In genomic region chr4:156635046-156635445, GRCh38 we compare ENCODE assay signal across 28 cellular contexts.
"Had no signal": no experiment of that assay in that cellular context is flagged by ENCODE, and none has a peak within 500 bp of the region (broad histone marks: within the 10 kb centered on the region; RNA-seq: fewer than 3 reads in every experiment).

No MANE protein-coding gene starts in this region.

- H3K36me3 Mint-ChIP-seq: natural killer cell, neural progenitor cell, type B pancreatic cell had no signal

- H3K4me3 ChIP-seq: colonic mucosa, gastroesophageal sphincter, hepatocyte, neural progenitor cell, right atrium auricular region, spleen, thoracic aorta, uterus had no signal

- ATAC-seq: gastroesophageal sphincter; left cardiac atrium; left ventricle myocardium superior; natural killer cell; stimulated activated naive CD8-positive, alpha-beta T cell treated with anti-CD3 and anti-CD28 coated beads, Interleukin-15, Interleukin-2, amounts not matched to agents 100 U/mL and 50 U/mL, for 24 hours; T-helper 17 cell had no signal

- H3K27ac Mint-ChIP-seq: activated CD4-positive, alpha-beta memory T cell treated with anti-CD3 and anti-CD28 coated beads, Interleukin-2, amount 10 ng/mL, durations not matched to agents 7 days and 5 days; activated CD4-positive, alpha-beta T cell treated with anti-CD3 and anti-CD28 coated beads, Interleukin-2, amount 10 ng/mL, durations not matched to agents 24 days and 14 days; activated T-cell treated with anti-CD3 and anti-CD28 coated beads, Interleukin-2, amount 50 U/mL, for 24 hours; natural killer cell; T-helper 17 cell; type B pancreatic cell had no signal

- H3K4me1 ChIP-seq: colonic mucosa, spleen, uterus had no signal

- H3K4me3 Mint-ChIP-seq: activated CD4-positive, alpha-beta memory T cell treated with anti-CD3 and anti-CD28 coated beads, Interleukin-2, amount 10 ng/mL, durations not matched to agents 7 days and 5 days; activated CD4-positive, alpha-beta T cell treated with anti-CD3 and anti-CD28 coated beads, Interleukin-2, amount 10 ng/mL, durations not matched to agents 24 days and 14 days; activated T-cell treated with anti-CD3 and anti-CD28 coated beads, Interleukin-2, amount 50 U/mL, for 24 hours; natural killer cell; neural progenitor cell; T-helper 17 cell; type B pancreatic cell had no signal

- H3K9me3 Mint-ChIP-seq: activated CD4-positive, alpha-beta T cell treated with anti-CD3 and anti-CD28 coated beads, Interleukin-2, amount 10 ng/mL, durations not matched to agents 24 days and 14 days had no signal

- H3K4me1 Mint-ChIP-seq: activated CD4-positive, alpha-beta memory T cell treated with anti-CD3 and anti-CD28 coated beads, Interleukin-2, amount 10 ng/mL, durations not matched to agents 7 days and 5 days; activated CD4-positive, alpha-beta T cell treated with anti-CD3 and anti-CD28 coated beads, Interleukin-2, amount 10 ng/mL, durations not matched to agents 24 days and 14 days; natural killer cell; T-helper 17 cell had no signal

- H3K9me3 ChIP-seq: colonic mucosa, gastroesophageal sphincter, right atrium auricular region, spleen, thoracic aorta, uterus had no signal

- FAIRE-seq: keratinocyte had no signal

- H3K36me3 ChIP-seq: colonic mucosa, gastroesophageal sphincter, neural progenitor cell, right atrium auricular region, spleen, thoracic aorta, uterus had no signal

- H3K27ac ChIP-seq: colonic mucosa, gastroesophageal sphincter, hepatocyte, neural progenitor cell, right atrium auricular region, spleen, thoracic aorta had no signal

- DNase-seq: activated CD4-positive, alpha-beta memory T cell treated with anti-CD3 and anti-CD28 coated beads, Interleukin-2, amount 10 ng/mL, durations not matched to agents 7 days and 5 days; activated CD4-positive, alpha-beta T cell treated with anti-CD3 and anti-CD28 coated beads, Interleukin-2, amount 10 ng/mL, durations not matched to agents 24 days and 14 days; activated CD4-positive, CD25-positive, alpha-beta regulatory T cell treated with anti-CD3 and anti-CD28 coated beads, Interleukin-2, amount 50 U/mL, for 72 hours; activated CD8-positive, alpha-beta memory T cell treated with anti-CD3 and anti-CD28 coated beads, Interleukin-2, amount 50 U/mL, for 48 hours; activated gamma-delta T cell treated with Interleukin-2 at 50 U/mL for 16 hours; activated naive CD4-positive, alpha-beta T cell treated with anti-CD3 and anti-CD28 coated beads, Interleukin-2, amount 50 U/mL, for 16 hours; activated T-cell treated with anti-CD3 and anti-CD28 coated beads, Interleukin-2, amount 50 U/mL, for 24 hours; amniotic stem cell; colonic mucosa; effector memory CD4-positive, alpha-beta T cell; erythroblast; left cardiac atrium; left ventricle myocardium superior; mammary epithelial cell; natural killer cell; occipital lobe; spleen; stimulated activated naive CD8-positive, alpha-beta T cell treated with anti-CD3 and anti-CD28 coated beads, Interleukin-15, Interleukin-2, amounts not matched to agents 100 U/mL and 50 U/mL, for 24 hours; T-helper 17 cell; T1000; uterus had no signal

- H3K27me3 ChIP-seq: colonic mucosa, gastroesophageal sphincter, hepatocyte, neural progenitor cell, right atrium auricular region, spleen, uterus had no signal

- H3K27me3 Mint-ChIP-seq: activated CD4-positive, alpha-beta memory T cell treated with anti-CD3 and anti-CD28 coated beads, Interleukin-2, amount 10 ng/mL, durations not matched to agents 7 days and 5 days; activated CD4-positive, alpha-beta T cell treated with anti-CD3 and anti-CD28 coated beads, Interleukin-2, amount 10 ng/mL, durations not matched to agents 24 days and 14 days; activated T-cell treated with anti-CD3 and anti-CD28 coated beads, Interleukin-2, amount 50 U/mL, for 24 hours; T-helper 17 cell had no signal
